In genomic region chr1:29197590-29197924, GRCh38 we compare ENCODE assay signal across 8 cellular contexts. TPM values are rescaled to one million over a fixed set of nuclear protein-coding genes. Genes with fewer than 3 reads are reported as not detected.
DNase-seq lines count a peak whose midpoint lies in the region; ATAC-seq and TF ChIP-seq lines count a peak whose summit lies in the region.

No MANE protein-coding gene starts in this region.

- H3K4me3 Mint-ChIP-seq in chondrocyte (ENCODE audit: unreplicated experiment), result no peak overlapping the region

- peaks cover 15% of the 10 kb centered on the region for H3K4me1 Mint-ChIP-seq in chondrocyte (ENCODE audit: low read depth)

- H3K27ac ChIP-seq in SK-N-SH (ENCODE audit: low read depth in 2 of 2, low read length in 1 of 2), result peak overlapping the region in 1 of 2 experiments; percentile 71; a peak in 2 of 4 replicates
- no peak overlapping the region for H3K27ac ChIP-seq in neural cell (ENCODE audit: low read length)

- no peak overlapping the region for H2AFZ ChIP-seq in SK-N-SH (ENCODE audit: low read depth)
- no peak overlapping the region for H2AFZ ChIP-seq in neural cell (ENCODE audit: low read depth, low read length)

- H3K4me3 ChIP-seq in SK-N-SH (ENCODE audit: low read depth in 2 of 2, low read length in 1 of 2), result no peak overlapping the region
- H3K4me3 ChIP-seq in neural cell (ENCODE audit: low read length), result no peak overlapping the region

- H3F3A ChIP-seq in SK-N-SH (replicated peaks; ENCODE audit: insufficient read depth), result peaks cover 8% of the 10 kb centered on the region
- H3F3A ChIP-seq in neural cell (ENCODE audit: insufficient read depth, low read length, poor library complexity, severe bottlenecking), result no peaks in the 10 kb centered on the region

- peaks cover 11% of the 10 kb centered on the region for H3K36me3 Mint-ChIP-seq in chondrocyte (ENCODE audit: low read depth)

- H3K4me1 ChIP-seq in SK-N-SH (ENCODE audit: control insufficient read depth in 1 of 2, insufficient read depth in 2 of 2, low read depth in 1 of 2, low read length in 1 of 2), result peaks cover 16 to 18% of the 10 kb centered on the region in 2 experiments; a peak in 2 of 4 replicates

- no peaks in the 10 kb centered on the region for H3K9me3 Mint-ChIP-seq in chondrocyte (ENCODE audit: low read depth)

- H3K27me3 Mint-ChIP-seq in chondrocyte (ENCODE audit: low read depth), result no peaks in the 10 kb centered on the region

- CTCF ChIA-PET in SK-N-SH (lab: Yijun Ruan, JAX), result interaction anchor here (0.7 to 5.8 kb wide), 15 partner anchors 11 to 1510 kb away, joined by 3 to 37 read pairs (median 5); partner anchors contain the start of gene SRSF4

- 87% methylated on average over 2 of the region's 2 CpGs for WGBS in SK-N-SH (ENCODE audit: low lambda C conversion rate)

- H3K27ac Mint-ChIP-seq in chondrocyte (ENCODE audit: unreplicated experiment), result peak overlapping the region; percentile 76

- H3K4me2 ChIP-seq in SK-N-SH (no peak overlapping the region), neural cell (ENCODE audit: low read length) (no peak overlapping the region)

- POLR2A ChIA-PET in SK-N-SH (lab: Yijun Ruan, JAX), result interaction anchor here (0.5 to 3.2 kb wide), 2 partner anchors 16 to 26 kb away, joined by 3 to 22 read pairs; partner anchors contain the start of gene SRSF4

- H4K20me1 ChIP-seq in SK-N-SH (ENCODE audit: insufficient read depth) (no peaks in the 10 kb centered on the region), neural cell (ENCODE audit: insufficient read depth) (no peaks in the 10 kb centered on the region)

- H3K9me2 ChIP-seq in SK-N-SH (no peaks in the 10 kb centered on the region), neural cell (ENCODE audit: insufficient read depth, low read length) (no peaks in the 10 kb centered on the region)

- peaks cover 13 to 26% of the 10 kb centered on the region in 2 experiments for H3K36me3 ChIP-seq in SK-N-SH (replicated peaks in 1 of 2; ENCODE audit: control insufficient read depth in 1 of 2, insufficient read depth in 2 of 2, low read length in 1 of 2)
- no peaks in the 10 kb centered on the region for H3K36me3 ChIP-seq in neural cell (ENCODE audit: insufficient read depth, low read length)

- TF ChIP-seq EP300 in SK-N-SH (IDR thresholded peaks at IDR 0.05; ENCODE audit: borderline replicate concordance in 1 of 2, low read depth in 1 of 2, low read length in 1 of 2), result no peak
- TF ChIP-seq EP300 in neural cell (conservative IDR thresholded peaks at IDR 0.05; ENCODE audit: poor library complexity, severe bottlenecking), result no peak

- TF ChIP-seq CTCF in SK-N-SH (IDR thresholded peaks at IDR 0.05) (peak; percentile 57), chondrocyte (IDR thresholded peaks at IDR 0.05) (peak; percentile 68), neural cell (IDR thresholded peaks at IDR 0.05; ENCODE audit: poor library complexity, severe bottlenecking) (peak; percentile 29)

- ATAC-seq in GM18498 (IDR thresholded peaks at IDR 0.05; ENCODE audit: unreplicated experiment) (no peak), GM19452 (IDR thresholded peaks at IDR 0.05; ENCODE audit: unreplicated experiment) (no peak)

- H3K9me3 ChIP-seq in SK-N-SH (no peaks in the 10 kb centered on the region), neural cell (ENCODE audit: low read length) (no peaks in the 10 kb centered on the region)

- H3K79me2 ChIP-seq in SK-N-SH (ENCODE audit: insufficient read depth), result no peaks in the 10 kb centered on the region
- no peaks in the 10 kb centered on the region for H3K79me2 ChIP-seq in neural cell (replicated peaks; ENCODE audit: insufficient read depth, low read length)

- peak; percentile 58 for TF ChIP-seq RAD21 in SK-N-SH (IDR thresholded peaks at IDR 0.05; ENCODE audit: low read length)
- peak; percentile 13 for TF ChIP-seq RAD21 in neural cell (conservative IDR thresholded peaks at IDR 0.05)

- H3K9ac ChIP-seq in SK-N-SH, result peak overlapping the region; percentile 14
- no peak overlapping the region for H3K9ac ChIP-seq in neural cell (ENCODE audit: low read length)

- no peaks in the 10 kb centered on the region for H3K27me3 ChIP-seq in SK-N-SH (ENCODE audit: insufficient read depth)
- no peaks in the 10 kb centered on the region for H3K27me3 ChIP-seq in neural cell (ENCODE audit: insufficient read depth, low read depth, low read length)

- DNase-seq in ELF-1 (ENCODE audit: low read depth, low spot score) (peak; percentile 87), HuH-7 (ENCODE audit: low spot score) (peak; percentile 71), SK-N-SH (peak; percentile 61), chondrocyte (ENCODE audit: low spot score) (no peak), middle frontal gyrus (ENCODE audit: extremely low spot score, low spot score) (no peak)

TF ChIP-seq in SK-N-SH, 30 proteins besides CTCF, POLR2A, EP300 and RAD21:
- TF ChIP-seq MXI1 (IDR thresholded peaks at IDR 0.05; ENCODE audit: low read depth, low read length) (no peak), GATA2 (CRISPR knock-in tag; IDR thresholded peaks at IDR 0.05) (0 out of 2 replicates have a peak, but pooled peaks have one; percentile 6), SMC3 (IDR thresholded peaks at IDR 0.05; ENCODE audit: low read depth, low read length) (peak; percentile 39; the same call in 1 of the 2 replicates), ELF1 (IDR thresholded peaks at IDR 0.05) (no peak), CHD2 (IDR thresholded peaks at IDR 0.05; ENCODE audit: low read length, partially characterized antibody) (no peak), GABPA (IDR thresholded peaks at IDR 0.05; ENCODE audit: low read depth) (no peak), NRF1 (IDR thresholded peaks at IDR 0.05; ENCODE audit: low read depth, low read length) (no peak), TCF12 (IDR thresholded peaks at IDR 0.05) (no peak), PBX3 (IDR thresholded peaks at IDR 0.05) (no peak), RXRA (IDR thresholded peaks at IDR 0.05; ENCODE audit: borderline replicate concordance, low read depth) (no peak)
TF ChIP-seq in SK-N-SH: peak in this region for 2.

TF ChIP-seq in neural cell, 6 proteins besides CTCF, POLR2A, EP300 and RAD21:
- no peak for TF ChIP-seq EZH2 (IDR thresholded peaks at IDR 0.05; ENCODE audit: borderline replicate concordance, insufficient read depth, low read length, poor library complexity, severe bottlenecking)
- peak; percentile 46 for TF ChIP-seq SMC3 (conservative IDR thresholded peaks at IDR 0.05; ENCODE audit: poor library complexity)
- TF ChIP-seq MXI1 (conservative IDR thresholded peaks at IDR 0.05; ENCODE audit: poor library complexity, severe bottlenecking), result no peak
- no peak for TF ChIP-seq REST (IDR thresholded peaks at IDR 0.05; ENCODE audit: borderline replicate concordance)
- no peak for TF ChIP-seq POLR2AphosphoS5 (IDR thresholded peaks at IDR 0.05)

RNA-seq across cellular contexts. Expression of gene SRSF4, which starts 15.9 kb away (rescaled TPM):
- polyA plus RNA-seq in SK-N-SH (2012; rRNA removed), result 55.3 and 62.6 TPM in 2 replicates
- 68.6 and 73.7 TPM in 2 replicates for polyA plus RNA-seq in SK-N-SH (2012; cell fraction: cytosol; rRNA removed)
- polyA plus RNA-seq in SK-N-SH (2012; cell fraction: nucleus; rRNA removed), result 125 and 196 TPM in 2 replicates
- 49.1 to 65.2 TPM (median 50.1 TPM) in 3 replicates for total RNA-seq in chondrocyte
- 46.2 and 59.7 TPM in 2 replicates for polyA plus RNA-seq in neural cell
- polyA minus RNA-seq in neural cell, result 64.0 and 66.2 TPM in 2 replicates

RNA-seq across cellular contexts. Expression of gene MECR, which starts 33.2 kb away (rescaled TPM):
- polyA plus RNA-seq in SK-N-SH (2012; rRNA removed) (38.3 and 38.7 TPM in 2 replicates), neural cell (14.0 and 27.6 TPM in 2 replicates)
- 28.6 and 32.9 TPM in 2 replicates for polyA plus RNA-seq in SK-N-SH (2012; cell fraction: cytosol; rRNA removed)
- 48.3 and 55.4 TPM in 2 replicates for polyA plus RNA-seq in SK-N-SH (2012; cell fraction: nucleus; rRNA removed)
- total RNA-seq in chondrocyte, result 15.2 to 24.5 TPM (median 15.6 TPM) in 3 replicates
- polyA minus RNA-seq in neural cell, result 17.8 and 18.5 TPM in 2 replicates

RNA-seq across cellular contexts. Expression of gene PTPRU, which starts 38.8 kb away (rescaled TPM):
- polyA plus RNA-seq in SK-N-SH (2012; rRNA removed), result 2.9 and 3.5 TPM in 2 replicates
- 1.5 and 2.9 TPM in 2 replicates for polyA plus RNA-seq in SK-N-SH (2012; cell fraction: cytosol; rRNA removed)
- polyA plus RNA-seq in SK-N-SH (2012; cell fraction: nucleus; rRNA removed), result 6.8 and 12.6 TPM in 2 replicates
- total RNA-seq in chondrocyte, result 12.6 to 20.7 TPM (median 14.8 TPM) in 3 replicates
- 2.5 and 5.0 TPM in 2 replicates for polyA plus RNA-seq in neural cell
- 8.3 and 10.1 TPM in 2 replicates for polyA minus RNA-seq in neural cell

Comparison
In these comparisons a context has a peak if more than half of its experiments do, and no peak if none do; other contexts are left out.
1. DNase-seq: peak in ELF-1 (single experiment), HuH-7 (single experiment) and SK-N-SH (single experiment); none in chondrocyte (single experiment) and middle frontal gyrus (single experiment).
2. Peak in every context shown above with its lines, with median percentiles within 50 percentile points of each other: CTCF ChIP-seq.